Comparison of ENCODE assay signal across 8 cellular contexts in genomic region chr2:43228782-43229659, GRCh38. TPM values are rescaled to one million over a fixed set of nuclear protein-coding genes. Genes with fewer than 3 reads are reported as not detected.
DNase-seq lines count a peak whose midpoint lies in the region; ATAC-seq and TF ChIP-seq lines count a peak whose summit lies in the region.

No MANE protein-coding gene starts in this region.

- H3K4me3 Mint-ChIP-seq in stimulated activated naive B cell treated with anti-CD40 and anti-IgM and Interleukin-4, amounts not matched to agents 10 μg/mL and 1 μg/mL and 100 μg/mL, for 72 hours, result no peak overlapping the region

- TF ChIP-seq CTCF in VCaP (conservative IDR thresholded peaks at IDR 0.05), result no peak
- no peak for TF ChIP-seq CTCF in fibroblast of the aortic adventitia (IDR thresholded peaks at IDR 0.05; ENCODE audit: insufficient read depth, low read length)

- H3K4me3 ChIP-seq in fibroblast of the aortic adventitia (ENCODE audit: low read depth, low read length), result no peak overlapping the region

- H3K36me3 Mint-ChIP-seq in stimulated activated naive B cell treated with anti-CD40 and anti-IgM and Interleukin-4, amounts not matched to agents 10 μg/mL and 1 μg/mL and 100 μg/mL, for 72 hours, result peaks cover 18 to 41% of the 10 kb centered on the region in 2 donors

- DNase-seq in DMS 273 (lab: John Stamatoyannopoulos, UW; ENCODE audit: unreplicated experiment) (peak; percentile 32), DMS 273 treated with DMSO at 0.1 percent for 48 hours (lab: John Stamatoyannopoulos, UW) (no peak), fibroblast of the aortic adventitia (ENCODE audit: low read depth) (peak; percentile 32), putamen (ENCODE audit: low spot score) (no peak), NOMO-1 (lab: John Stamatoyannopoulos, UW; ENCODE audit: unreplicated experiment in 2 of 2) (no peak)
- DNase-seq in stimulated activated naive B cell treated with anti-CD40 and anti-IgM and Interleukin-4, amounts not matched to agents 10 μg/mL and 1 μg/mL and 100 μg/mL, for 72 hours, result no peak

- H3K4me1 Mint-ChIP-seq in stimulated activated naive B cell treated with anti-CD40 and anti-IgM and Interleukin-4, amounts not matched to agents 10 μg/mL and 1 μg/mL and 100 μg/mL, for 72 hours, result peaks cover 23 to 76% of the 10 kb centered on the region in 2 donors

- peaks cover 0 to 4% of the 10 kb centered on the region in 2 donors for H3K27me3 Mint-ChIP-seq in stimulated activated naive B cell treated with anti-CD40 and anti-IgM and Interleukin-4, amounts not matched to agents 10 μg/mL and 1 μg/mL and 100 μg/mL, for 72 hours

- H3K9me3 Mint-ChIP-seq in stimulated activated naive B cell treated with anti-CD40 and anti-IgM and Interleukin-4, amounts not matched to agents 10 μg/mL and 1 μg/mL and 100 μg/mL, for 72 hours, result no peaks in the 10 kb centered on the region

- H3K27ac Mint-ChIP-seq in stimulated activated naive B cell treated with anti-CD40 and anti-IgM and Interleukin-4, amounts not matched to agents 10 μg/mL and 1 μg/mL and 100 μg/mL, for 72 hours, result peak overlapping the region; percentile 74

- no peak for ATAC-seq in stimulated activated naive B cell treated with anti-CD40 and anti-IgM and Interleukin-4, amounts not matched to agents 10 μg/mL and 1 μg/mL and 100 μg/mL, for 72 hours (replicated peaks)
- no peak for ATAC-seq in HG03139 (IDR thresholded peaks at IDR 0.05; ENCODE audit: unreplicated experiment)

- H3K27ac ChIP-seq in VCaP, result peak overlapping the region; percentile 99

RNA-seq across cellular contexts. Expression of gene ZFP36L2, which starts 2.6 kb away (rescaled TPM):
- 34.3 and 50.4 TPM in 2 replicates for total RNA-seq in fibroblast of the aortic adventitia (ENCODE audit: low replicate concordance)

Comparison
In these comparisons a context has a peak if more than half of its experiments do, and no peak if none do; other contexts are left out.
1. DNase-seq: peak in DMS 273 (single experiment) and fibroblast of the aortic adventitia (single experiment); none in DMS 273 treated with DMSO at 0.1 percent for 48 hours (single experiment), stimulated activated naive B cell treated with anti-CD40 and anti-IgM and Interleukin-4, amounts not matched to agents 10 μg/mL and 1 μg/mL and 100 μg/mL, for 72 hours (single experiment), putamen (single experiment) and NOMO-1 (0 of 2).